33 cellular contexts compared by ENCODE assay signal in the genomic region with DNA sequence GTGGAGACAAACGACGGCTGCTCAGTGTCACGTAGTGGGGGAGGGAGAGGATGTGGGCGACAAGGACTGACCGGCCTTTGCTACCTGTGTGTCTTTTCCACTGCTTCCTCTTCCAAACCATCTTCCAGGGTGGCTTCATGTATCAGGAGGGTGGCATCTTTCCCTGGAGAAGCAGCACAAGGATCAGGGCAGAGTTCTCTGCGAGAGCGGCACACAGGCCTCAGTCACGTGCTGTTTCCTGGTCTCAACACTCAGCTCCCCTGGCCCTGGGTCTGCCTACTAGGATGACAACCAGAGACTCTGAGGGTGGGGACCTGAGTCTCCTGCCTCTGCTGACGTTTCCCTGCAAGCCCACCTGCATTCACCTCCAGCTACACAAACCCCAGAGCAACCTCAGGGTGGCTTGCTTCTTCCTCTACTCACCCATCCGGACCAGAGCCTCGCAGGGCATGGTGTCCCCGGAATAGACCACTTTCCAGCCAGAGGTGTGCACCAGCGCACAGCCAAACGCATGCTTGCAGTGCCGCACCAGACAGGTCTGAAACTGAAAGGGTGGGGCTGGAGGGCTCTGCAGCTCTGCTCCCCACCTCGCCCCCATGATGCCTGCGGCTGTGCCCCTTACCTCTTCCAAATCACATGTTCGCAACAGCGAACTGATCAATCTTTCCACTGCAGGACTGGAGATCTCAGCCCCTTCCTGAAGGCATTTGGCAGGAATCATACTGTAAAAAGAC.
"Had no signal": no experiment of that assay in that cellular context is flagged by ENCODE, and none has a peak within 500 bp of the region (broad histone marks: within the 10 kb centered on the region; RNA-seq: fewer than 3 reads in every experiment).

No MANE protein-coding gene starts in this region.

- H3K9me3 ChIP-seq: ascending aorta, lower lobe of right lung, mucosa of descending colon, neutrophil, suprapubic skin, tibial artery, upper lobe of right lung had no signal

- H3K27ac Mint-ChIP-seq: activated CD4-positive, alpha-beta T cell treated with anti-CD3 and anti-CD28 coated beads for 36 hours; activated CD8-positive, alpha-beta memory T cell treated with anti-CD3 and anti-CD28 coated beads, Interleukin-2, amount 10 ng/mL, durations not matched to agents 7 days and 5 days; activated CD8-positive, alpha-beta T cell treated with anti-CD3 and anti-CD28 coated beads, Interleukin-2, amount 10 ng/mL, durations not matched to agents 7 days and 5 days; activated naive CD8-positive, alpha-beta T cell treated with anti-CD3 and anti-CD28 coated beads, Interleukin-2, amount 10 ng/mL, durations not matched to agents 7 days and 5 days; natural killer cell treated with Interleukin-12 subunit alpha and Interleukin-12 subunit beta and Interleukin-15 and Interleukin-18, amount 100 ng/mL, for 72 hours; progenitor cell of endocrine pancreas; T-cell; T-helper 2 cell treated with Interferon-gamma antibody and Interleukin-4, amounts not matched to agents 5 μg/mL and 100 μg/mL, for 36 hours had no signal

- DNase-seq: activated CD4-positive, alpha-beta T cell treated with anti-CD3 and anti-CD28 coated beads for 36 hours; activated CD4-positive, CD25-positive, alpha-beta regulatory T cell; activated CD8-positive, alpha-beta memory T cell treated with anti-CD3 and anti-CD28 coated beads, Interleukin-2, amount 10 ng/mL, durations not matched to agents 7 days and 5 days; activated CD8-positive, alpha-beta T cell treated with anti-CD3 and anti-CD28 coated beads, Interleukin-2, amount 10 ng/mL, durations not matched to agents 7 days and 5 days; activated naive CD4-positive, alpha-beta T cell; activated naive CD8-positive, alpha-beta T cell treated with anti-CD3 and anti-CD28 coated beads, Interleukin-2, amount 10 ng/mL, durations not matched to agents 7 days and 5 days; cortex of kidney; effector memory CD8-positive, alpha-beta T cell; foreskin fibroblast; head of caudate nucleus; hypothalamus; kidney glomerular epithelial cell; lower lobe of right lung; mesendoderm; mucosa of descending colon; stimulated activated CD4-positive, alpha-beta T cell treated with anti-CD3 and anti-CD28 coated beads, Interleukin-12 subunit alpha, Interleukin-12 subunit beta, amount 100 ng/mL, for 4 hours; stimulated activated CD4-positive, alpha-beta T cell treated with anti-CD3 and anti-CD28 coated beads, Interleukin-4, amount 100 ng/mL, for 24 hours; stimulated activated naive CD4-positive, alpha-beta T cell; T-cell; upper lobe of right lung had no signal

- H3K27ac ChIP-seq: ascending aorta, cardiac muscle cell, lower lobe of right lung, neutrophil, skin epidermis, suprapubic skin, tibial artery, upper lobe of right lung had no signal

- H3K4me1 Mint-ChIP-seq: activated CD4-positive, alpha-beta T cell treated with anti-CD3 and anti-CD28 coated beads for 36 hours; activated CD8-positive, alpha-beta memory T cell treated with anti-CD3 and anti-CD28 coated beads, Interleukin-2, amount 10 ng/mL, durations not matched to agents 7 days and 5 days; activated naive CD8-positive, alpha-beta T cell treated with anti-CD3 and anti-CD28 coated beads, Interleukin-2, amount 10 ng/mL, durations not matched to agents 7 days and 5 days; brain; T-cell had no signal

- H3K9me3 Mint-ChIP-seq: activated naive CD8-positive, alpha-beta T cell treated with anti-CD3 and anti-CD28 coated beads, Interleukin-2, amount 10 ng/mL, durations not matched to agents 7 days and 5 days; brain; effector memory CD8-positive, alpha-beta T cell; natural killer cell treated with Interleukin-12 subunit alpha and Interleukin-12 subunit beta and Interleukin-15 and Interleukin-18, amount 100 ng/mL, for 72 hours; T-cell; T-helper 2 cell treated with Interferon-gamma antibody and Interleukin-4, amounts not matched to agents 5 μg/mL and 100 μg/mL, for 36 hours had no signal

- H3K4me1 ChIP-seq: ascending aorta, lower lobe of right lung, suprapubic skin, tibial artery, upper lobe of right lung had no signal

- ATAC-seq: activated CD4-positive, alpha-beta T cell treated with anti-CD3 and anti-CD28 coated beads for 36 hours; activated CD8-positive, alpha-beta memory T cell treated with anti-CD3 and anti-CD28 coated beads, Interleukin-2, amount 10 ng/mL, durations not matched to agents 7 days and 5 days; activated CD8-positive, alpha-beta T cell treated with anti-CD3 and anti-CD28 coated beads, Interleukin-2, amount 10 ng/mL, durations not matched to agents 7 days and 5 days; effector memory CD8-positive, alpha-beta T cell; esophagus mucosa; left lobe of liver; lower lobe of right lung; mucosa of descending colon; natural killer cell treated with Interleukin-12 subunit alpha and Interleukin-12 subunit beta and Interleukin-15 and Interleukin-18, amount 100 ng/mL, for 72 hours; sciatic nerve; T-cell; upper lobe of right lung had no signal

- H3K4me3 ChIP-seq: ascending aorta, cardiac muscle cell, lower lobe of right lung, mucosa of descending colon, skin epidermis, suprapubic skin, tibial artery, upper lobe of right lung had no signal

- H3K4me3 Mint-ChIP-seq: activated CD4-positive, alpha-beta T cell treated with anti-CD3 and anti-CD28 coated beads for 36 hours; activated CD8-positive, alpha-beta memory T cell treated with anti-CD3 and anti-CD28 coated beads, Interleukin-2, amount 10 ng/mL, durations not matched to agents 7 days and 5 days; activated CD8-positive, alpha-beta T cell treated with anti-CD3 and anti-CD28 coated beads, Interleukin-2, amount 10 ng/mL, durations not matched to agents 7 days and 5 days; activated naive CD8-positive, alpha-beta T cell treated with anti-CD3 and anti-CD28 coated beads, Interleukin-2, amount 10 ng/mL, durations not matched to agents 7 days and 5 days; brain; effector memory CD8-positive, alpha-beta T cell; natural killer cell treated with Interleukin-12 subunit alpha and Interleukin-12 subunit beta and Interleukin-15 and Interleukin-18, amount 100 ng/mL, for 72 hours; T-cell; T-helper 2 cell treated with Interferon-gamma antibody and Interleukin-4, amounts not matched to agents 5 μg/mL and 100 μg/mL, for 36 hours had no signal

- H3K27me3 Mint-ChIP-seq: activated CD4-positive, alpha-beta T cell treated with anti-CD3 and anti-CD28 coated beads for 36 hours; activated CD8-positive, alpha-beta memory T cell treated with anti-CD3 and anti-CD28 coated beads, Interleukin-2, amount 10 ng/mL, durations not matched to agents 7 days and 5 days; activated naive CD8-positive, alpha-beta T cell treated with anti-CD3 and anti-CD28 coated beads, Interleukin-2, amount 10 ng/mL, durations not matched to agents 7 days and 5 days; brain; effector memory CD8-positive, alpha-beta T cell; natural killer cell treated with Interleukin-12 subunit alpha and Interleukin-12 subunit beta and Interleukin-15 and Interleukin-18, amount 100 ng/mL, for 72 hours; progenitor cell of endocrine pancreas; T-cell had no signal

- H3K27me3 ChIP-seq: ascending aorta, cardiac muscle cell, neutrophil, suprapubic skin, tibial artery, upper lobe of right lung had no signal
